In genomic region chr14:81452766-81453165, GRCh38 we compare ENCODE assay signal across 10 cellular contexts. TPM values are rescaled to one million over a fixed set of nuclear protein-coding genes. Genes with fewer than 3 reads are reported as not detected.
A peak's percentile ranks its signal among the peaks of the same experiment; 100 is the strongest.
DNase-seq lines count a peak whose midpoint lies in the region; ATAC-seq and TF ChIP-seq lines count a peak whose summit lies in the region.
"Had no signal": no experiment of that assay in that cellular context is flagged by ENCODE, and none has a peak within 500 bp of the region (broad histone marks: within the 10 kb centered on the region; RNA-seq: fewer than 3 reads in every experiment).

No MANE protein-coding gene starts in this region.

- TF ChIP-seq POLR2A in GM18505 (IDR thresholded peaks at IDR 0.05; ENCODE audit: borderline replicate concordance, extremely low read depth, insufficient read depth, insufficient read length) = no peak

- peak overlapping the region; percentile 41; the same call in 1 of the 2 replicates for H3K4me2 ChIP-seq in OCI-LY7 (ENCODE audit: low read length)

- no peak for TF ChIP-seq CTCF in OCI-LY7 (conservative IDR thresholded peaks at IDR 0.05; ENCODE audit: low read length)

- no peak overlapping the region for H3K27ac ChIP-seq in OCI-LY7 (ENCODE audit: low read depth, low read length, poor library complexity, severe bottlenecking)
- H3K27ac ChIP-seq: C4-2B had no signal

- no peaks in the 10 kb centered on the region for H3K36me3 Mint-ChIP-seq in activated naive CD4-positive, alpha-beta T cell treated with anti-CD3 and anti-CD28 coated beads, Interleukin-2, amount 10 ng/mL, durations not matched to agents 7 days and 5 days

- intact Hi-C loops in OCI-LY7 (cut with micrococcal nuclease; ENCODE audit: unreplicated experiment) = loop anchor here (1.0 kb wide), 1 partner anchor 183 kb away; no protein-coding TSS in a partner anchor
- intact Hi-C loops in left colon (cut with DNase I, micrococcal nuclease) = loop anchor here (2.0 to 10.0 kb wide), 2 partner anchors 184 to 188 kb away; no protein-coding TSS in a partner anchor
- intact Hi-C loops in posterior vena cava (cut with DNase I) = no loop called here

- BruUV-seq in OCI-LY7 (replicated peaks; lab: Mats Ljungman, UMichigan) = no TSS peak

- no peaks in the 10 kb centered on the region for H4K20me1 ChIP-seq in OCI-LY7 (ENCODE audit: insufficient read depth, low read length)

- ATAC-seq in GM21723 (IDR thresholded peaks at IDR 0.05; ENCODE audit: unreplicated experiment) = peak; percentile 6
- peak; percentile 34 for ATAC-seq in left colon
- no peak for ATAC-seq in GM18505 (IDR thresholded peaks at IDR 0.05; ENCODE audit: unreplicated experiment)

- H3K9me2 ChIP-seq in OCI-LY7 (ENCODE audit: insufficient read depth, low read length) = no peaks in the 10 kb centered on the region

- no peaks in the 10 kb centered on the region for H3K79me2 ChIP-seq in OCI-LY7 (ENCODE audit: insufficient read depth, low read depth, low read length)

- no peak overlapping the region for H3K27ac Mint-ChIP-seq in activated naive CD4-positive, alpha-beta T cell treated with anti-CD3 and anti-CD28 coated beads, Interleukin-2, amount 10 ng/mL, durations not matched to agents 7 days and 5 days
- H3K27ac Mint-ChIP-seq: activated CD4-positive, alpha-beta memory T cell treated with anti-CD3 and anti-CD28 coated beads, Interleukin-2, amount 10 ng/mL, durations not matched to agents 7 days and 5 days had no signal

- DNase-seq in DMS 273 treated with DMSO at 0.1 percent for 48 hours (lab: John Stamatoyannopoulos, UW) (peak; percentile 45), OCI-LY7 (ENCODE audit: low spot score) (no peak), left colon (no peak), NCI-H345 treated with DMSO at 0.1 percent for 48 hours (lab: John Stamatoyannopoulos, UW; ENCODE audit: unreplicated experiment) (no peak), posterior vena cava (ENCODE audit: low spot score) (no peak)
- no peak for DNase-seq in activated naive CD4-positive, alpha-beta T cell treated with anti-CD3 and anti-CD28 coated beads, Interleukin-2, amount 10 ng/mL, durations not matched to agents 7 days and 5 days

- H3K9me3 Mint-ChIP-seq in activated naive CD4-positive, alpha-beta T cell treated with anti-CD3 and anti-CD28 coated beads, Interleukin-2, amount 10 ng/mL, durations not matched to agents 7 days and 5 days = no peaks in the 10 kb centered on the region
- H3K9me3 Mint-ChIP-seq: activated CD4-positive, alpha-beta memory T cell treated with anti-CD3 and anti-CD28 coated beads, Interleukin-2, amount 10 ng/mL, durations not matched to agents 7 days and 5 days had no signal

- H2AFZ ChIP-seq in OCI-LY7 (ENCODE audit: low read length) = peak overlapping the region; percentile 82; the same call in 1 of the 2 replicates

- no peak overlapping the region for H3K4me3 ChIP-seq in OCI-LY7 (ENCODE audit: low read depth, low read length, poor library complexity, severe bottlenecking)

- CTCF ChIA-PET in OCI-LY7 (lab: Charles Lee; ENCODE audit: unreplicated experiment) = interaction anchor here (1.2 kb wide), 1 partner anchor 182 kb away, joined by 4 read pairs; no protein-coding TSS in a partner anchor
- CTCF ChIA-PET in activated naive CD4-positive, alpha-beta T cell treated with anti-CD3 and anti-CD28 coated beads, Interleukin-2, amount 10 ng/mL, durations not matched to agents 7 days and 5 days (lab: Charles Lee) = interaction anchor here (0.6 to 7.6 kb wide), 10 partner anchors 8 to 456 kb away, joined by 3 to 105 read pairs (median 4); no protein-coding TSS in a partner anchor

- H3K4me1 ChIP-seq in OCI-LY7 (ENCODE audit: insufficient read depth, low read length, poor library complexity, severe bottlenecking) = peaks cover 22% of the 10 kb centered on the region

- no peaks in the 10 kb centered on the region for H3K36me3 ChIP-seq in OCI-LY7 (ENCODE audit: insufficient read depth, low read length)

- POLR2A ChIA-PET in OCI-LY7 (lab: Charles Lee) = interaction anchor here (0.7 to 1.5 kb wide), 5 partner anchors 8 to 234 kb away, joined by 3 to 4 read pairs (median 3); no protein-coding TSS in a partner anchor

- no peaks in the 10 kb centered on the region for H3K9me3 ChIP-seq in OCI-LY7 (ENCODE audit: low read length)

- no peak overlapping the region for H3K4me3 Mint-ChIP-seq in activated naive CD4-positive, alpha-beta T cell treated with anti-CD3 and anti-CD28 coated beads, Interleukin-2, amount 10 ng/mL, durations not matched to agents 7 days and 5 days
- H3K4me3 Mint-ChIP-seq: activated CD4-positive, alpha-beta memory T cell treated with anti-CD3 and anti-CD28 coated beads, Interleukin-2, amount 10 ng/mL, durations not matched to agents 7 days and 5 days had no signal

- H3K27me3 Mint-ChIP-seq in activated naive CD4-positive, alpha-beta T cell treated with anti-CD3 and anti-CD28 coated beads, Interleukin-2, amount 10 ng/mL, durations not matched to agents 7 days and 5 days = peaks cover 28% of the 10 kb centered on the region

- H3K4me1 Mint-ChIP-seq in activated naive CD4-positive, alpha-beta T cell treated with anti-CD3 and anti-CD28 coated beads, Interleukin-2, amount 10 ng/mL, durations not matched to agents 7 days and 5 days = peaks cover 7% of the 10 kb centered on the region

RNA-seq across cellular contexts. Expression of gene STON2, which starts 52.6 kb away (rescaled TPM):
- 0.25 and 0.28 TPM in 2 replicates for total RNA-seq in OCI-LY7 (2014; rRNA removed; shearing (Covaris generic))
- total RNA-seq in OCI-LY7 (2022) (not detected in 2 replicates), left colon (10 to 100 TPM; 13.2 to 24.1 TPM), posterior vena cava (10 to 100 TPM; 20.5 to 25.1 TPM)

Comparison
In these comparisons a context has a peak if more than half of its experiments do, and no peak if none do; other contexts are left out.
1. RNA of gene STON2, which starts 52.6 kb away (total RNA-seq): 20.5 to 25.1 TPM in posterior vena cava and 13.2 to 24.1 TPM in left colon; 0.25 to 0.28 TPM in OCI-LY7; every median in the first group is over 10 times any median in the second.
2. intact Hi-C loops: an anchor here in OCI-LY7 (1.0 kb wide) and left colon (2.0 to 10.0 kb wide); none called in posterior vena cava.